Comparison of ENCODE assay signal across 9 cellular contexts in the genomic region with DNA sequence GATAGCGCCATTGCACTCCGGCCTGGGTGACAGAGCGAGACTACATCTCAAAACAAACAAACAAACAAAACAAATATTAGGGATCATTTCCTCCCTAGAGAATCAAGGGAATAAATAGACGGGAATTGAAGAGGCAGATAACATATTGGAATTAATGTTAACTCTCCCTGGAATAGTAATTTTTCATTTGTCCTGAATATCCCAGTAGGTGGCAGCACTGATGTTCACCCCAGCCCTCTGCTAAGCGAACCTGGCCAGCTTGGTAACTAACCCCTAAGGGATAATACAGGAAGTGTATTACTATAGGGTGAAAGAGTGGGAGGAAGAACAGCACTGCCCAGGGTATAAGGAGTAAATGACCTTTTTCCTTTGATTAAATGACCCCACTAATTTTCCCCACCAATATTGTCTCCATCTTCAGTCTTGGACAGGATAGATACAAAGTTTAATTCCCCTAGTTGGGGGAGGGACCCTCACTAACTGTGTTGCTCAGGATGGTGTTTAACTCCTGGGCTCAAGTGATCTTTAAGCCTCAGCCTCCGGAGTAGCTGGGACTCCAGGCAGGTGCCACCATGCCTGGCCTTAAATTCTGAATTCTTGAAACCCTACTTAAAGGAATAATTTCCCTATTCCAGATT. TPM values are rescaled to one million over a fixed set of nuclear protein-coding genes. Genes with fewer than 3 reads are reported as not detected.
DNase-seq lines count a peak whose midpoint lies in the region; ATAC-seq lines count a peak whose summit lies in the region.
"Had no signal": no experiment of that assay in that cellular context is flagged by ENCODE, and none has a peak within 500 bp of the region (broad histone marks: within the 10 kb centered on the region; RNA-seq: fewer than 3 reads in every experiment).

No MANE protein-coding gene starts in this region.

- peak; percentile 22 for DNase-seq in stimulated activated CD4-positive, alpha-beta T cell treated with anti-CD3 and anti-CD28 coated beads, Interleukin-15, amount 100 ng/mL, for 24 hours
- DNase-seq in stimulated activated CD4-positive, alpha-beta T cell treated with anti-CD3 and anti-CD28 coated beads, Interleukin-1b, Interleukin-23, amount 100 ng/mL, for 48 hours: no peak
- DNase-seq in RKO (ENCODE audit: low spot score) (peak; percentile 78), dermis blood vessel endothelial cell (peak; percentile 72), myocyte (ENCODE audit: low read depth) (peak; percentile 37), SHP77 treated with DMSO at 0.1 percent for 48 hours (lab: John Stamatoyannopoulos, UW) (no peak)
- DNase-seq: left cardiac atrium had no signal

- ATAC-seq in HG03342 (IDR thresholded peaks at IDR 0.05; ENCODE audit: unreplicated experiment): peak; percentile 57
- ATAC-seq in HG03045 (IDR thresholded peaks at IDR 0.05; ENCODE audit: unreplicated experiment): no peak

RNA-seq across cellular contexts. Expression of gene SLC2A14, which starts 40.5 kb away (rescaled TPM):
- total RNA-seq in dermis blood vessel endothelial cell (not detected in 2 replicates), myocyte (not detected in 2 replicates)
- 0.10 TPM for polyA plus RNA-seq in myocyte (2012)

RNA-seq across cellular contexts. Expression of gene NANOG, which starts 43.0 kb away (rescaled TPM):
- not detected in 2 replicates for total RNA-seq in dermis blood vessel endothelial cell
- 0.03 and 0.16 TPM in 2 replicates for total RNA-seq in myocyte
- polyA plus RNA-seq in myocyte (2012): 0.13 TPM
- total RNA-seq: left cardiac atrium had no signal

Comparison
In these comparisons a context has a peak if more than half of its experiments do, and no peak if none do; other contexts are left out.
1. DNase-seq: peak in stimulated activated CD4-positive, alpha-beta T cell treated with anti-CD3 and anti-CD28 coated beads, Interleukin-15, amount 100 ng/mL, for 24 hours (single experiment), RKO (single experiment), dermis blood vessel endothelial cell (single experiment) and myocyte (single experiment); none in stimulated activated CD4-positive, alpha-beta T cell treated with anti-CD3 and anti-CD28 coated beads, Interleukin-1b, Interleukin-23, amount 100 ng/mL, for 48 hours (single experiment) and SHP77 treated with DMSO at 0.1 percent for 48 hours (single experiment).